ENCODE assay signal across 21 cellular contexts in the genomic region with DNA sequence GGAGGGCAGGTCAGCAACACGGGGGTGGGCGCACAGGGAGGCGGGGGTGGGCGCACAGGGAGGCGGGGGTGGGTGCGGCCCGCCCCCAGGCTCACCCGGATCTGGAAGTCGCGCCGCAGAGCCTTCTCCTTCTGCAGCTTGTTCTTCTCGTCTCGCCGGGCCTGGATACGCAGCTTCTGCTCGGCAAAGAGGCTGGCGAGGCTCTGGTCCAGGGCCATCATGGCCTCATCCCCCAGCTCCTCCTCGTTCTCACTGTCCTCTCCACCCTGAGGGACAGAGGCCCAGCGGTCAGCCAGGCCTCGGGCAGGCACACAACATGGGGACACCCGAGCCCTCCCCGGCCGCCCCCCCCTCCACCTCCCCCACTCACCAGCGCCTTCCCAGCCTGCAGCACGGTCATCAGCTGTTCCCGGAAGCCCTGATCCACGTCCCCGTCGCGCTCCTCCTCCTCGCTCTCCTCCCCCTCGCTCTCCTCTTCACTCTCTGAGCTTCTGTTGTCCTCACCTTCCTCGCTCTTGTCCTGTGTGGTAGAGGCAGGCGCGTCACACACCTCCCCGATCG. TPM values are rescaled to one million over a fixed set of nuclear protein-coding genes. Genes with fewer than 3 reads are reported as not detected.
A peak's percentile ranks its signal among the peaks of the same experiment; 100 is the strongest.
DNase-seq lines count a peak whose midpoint lies in the region; ATAC-seq, FAIRE-seq and TF ChIP-seq lines count a peak whose summit lies in the region.
"Had no signal": no experiment of that assay in that cellular context is flagged by ENCODE, and none has a peak within 500 bp of the region (broad histone marks: within the 10 kb centered on the region; RNA-seq: fewer than 3 reads in every experiment).

No MANE protein-coding gene starts in this region.

- H3K4me1 ChIP-seq in PC-3 (ENCODE audit: insufficient read depth, low read length) (no peaks in the 10 kb centered on the region), H1 (replicated peaks in 1 of 4; ENCODE audit: control insufficient read depth in 3 of 4, insufficient read depth in 4 of 4, low read length in 3 of 4) (no peaks in the 10 kb centered on the region; a peak in 1 of 7 replicates), stomach (peaks cover 9 to 28% (median 16%) of the 10 kb centered on the region in 4 donors)

- no peaks in the 10 kb centered on the region for H3K27me3 Mint-ChIP-seq in natural killer cell (ENCODE audit: low read depth in 2 of 2)
- H3K27me3 Mint-ChIP-seq: IgD-negative memory B cell had no signal

- no peak overlapping the region for H4K5ac ChIP-seq in H1 (ENCODE audit: insufficient read length, low read depth, low read length)

- 95 to 100% methylated on average over 5 to 11 of the region's 37 CpGs for WGBS in H1 (ENCODE audit: extremely low coverage in 1 of 2, insufficient coverage in 1 of 2, insufficient read length in 1 of 2, insufficient replicate concordance in 2 of 2, low coverage in 1 of 2, low lambda C conversion rate in 2 of 2, missing lambda C conversion rate in 1 of 2), 2 experiments
- WGBS in stomach, 5 donors: 87 to 94% (median 90%) methylated on average over 32 to 37 of the region's 37 CpGs

- H3K4me1 Mint-ChIP-seq in natural killer cell: peaks cover 0 to 3% of the 10 kb centered on the region in 2 donors
- H3K4me1 Mint-ChIP-seq: IgD-negative memory B cell had no signal

- H2BK20ac ChIP-seq in H1 (ENCODE audit: low read length): no peak overlapping the region

- FAIRE-seq in H1 (lab: Jason Lieb, UNC): no peak
- FAIRE-seq: D721Med had no signal

- no peak overlapping the region for H2BK15ac ChIP-seq in H1 (ENCODE audit: low read length)

- H4K8ac ChIP-seq in H1 (ENCODE audit: extremely low read depth, insufficient read depth, low read length): no peak overlapping the region; the same call in 1 of the 2 replicates

- in situ Hi-C loops in G401 (cut with HindIII; ENCODE audit: low sequenced_read_pairs): no loop called here

- POLR2A ChIA-PET in PC-3 (lab: Charles Lee; ENCODE audit: unreplicated experiment) (no interaction called here), H1 (lab: Charles Lee; ENCODE audit: partially characterized antibody) (interaction anchor here (0.6 to 37.1 kb wide), 5 partner anchors 2 to 411 kb away, joined by 3 to 546 read pairs (median 4); a partner anchor contains a TSS)

- H3K79me2 ChIP-seq in PC-3 (ENCODE audit: low read length): no peaks in the 10 kb centered on the region
- no peaks in the 10 kb centered on the region for H3K79me2 ChIP-seq in H1 (ENCODE audit: control insufficient read depth in 1 of 2, insufficient read depth in 2 of 2, low read length in 2 of 2)

- no peaks in the 10 kb centered on the region for H3K36me3 Mint-ChIP-seq in natural killer cell
- H3K36me3 Mint-ChIP-seq: IgD-negative memory B cell had no signal

- no peak overlapping the region for H3K23ac ChIP-seq in H1 (ENCODE audit: insufficient read length)

- H3K27ac Mint-ChIP-seq in natural killer cell: no peak overlapping the region
- H3K27ac Mint-ChIP-seq: CD8-positive, alpha-beta T cell; IgD-negative memory B cell had no signal

- H3K18ac ChIP-seq in H1 (ENCODE audit: extremely low read depth, low read length): no peak overlapping the region

- CTCF ChIA-PET in PC-3 (lab: Charles Lee) (no interaction called here), H1 (lab: Charles Lee; ENCODE audit: partially characterized antibody) (interaction anchor here (0.8 to 2.7 kb wide), 4 partner anchors 16 to 124 kb away, joined by 3 to 10 read pairs (median 4); a partner anchor contains a TSS)

- H3K9me2 ChIP-seq in PC-3 (replicated peaks; ENCODE audit: low read length): no peaks in the 10 kb centered on the region
- H3K9me2 ChIP-seq: SK-N-SH had no signal

- no peaks in the 10 kb centered on the region for H3K9me3 ChIP-seq in PC-3 (ENCODE audit: low read length)
- H3K9me3 ChIP-seq in H1 (ENCODE audit: insufficient read depth in 2 of 2, low read depth in 1 of 2, low read length in 1 of 2): no peaks in the 10 kb centered on the region
- H3K9me3 ChIP-seq in stomach: no peaks in the 10 kb centered on the region
- H3K9me3 ChIP-seq: SK-N-SH had no signal

- H3K56ac ChIP-seq in H1 (replicated peaks; ENCODE audit: insufficient read length, low read depth, low read length): no peak overlapping the region

- H3K23me2 ChIP-seq in H1 (ENCODE audit: low read depth, low read length): no peaks in the 10 kb centered on the region

- TF ChIP-seq CTCF in PC-3 (conservative IDR thresholded peaks at IDR 0.05; ENCODE audit: low read depth, low read length): no peak
- TF ChIP-seq CTCF in H1 (IDR thresholded peaks at IDR 0.05; ENCODE audit: control extremely low read depth in 1 of 3, insufficient read depth in 1 of 3, low read depth in 1 of 3, low read length in 3 of 3): no peak
- TF ChIP-seq CTCF in stomach (IDR thresholded peaks at IDR 0.05): no peak
- TF ChIP-seq CTCF in natural killer cell (IDR thresholded peaks at IDR 0.05): no peak

- TF ChIP-seq EP300 in H1 (IDR thresholded peaks at IDR 0.05; ENCODE audit: borderline replicate concordance in 1 of 2, low read depth in 2 of 2, low read length in 2 of 2) (no peak), stomach (IDR thresholded peaks at IDR 0.05) (no peak)

- no peaks in the 10 kb centered on the region for H3K9me3 Mint-ChIP-seq in natural killer cell
- H3K9me3 Mint-ChIP-seq: CD8-positive, alpha-beta T cell; IgD-negative memory B cell had no signal

- no peak overlapping the region for H2BK5ac ChIP-seq in H1 (ENCODE audit: low read depth, low read length)

- TF ChIP-seq POLR2A in H1 (IDR thresholded peaks at IDR 0.05; ENCODE audit: control extremely low read depth in 1 of 2, low read depth in 2 of 2, low read length in 2 of 2) (no peak), stomach (IDR thresholded peaks at IDR 0.05) (no peak)

- H3K36me3 ChIP-seq in PC-3 (ENCODE audit: low read depth, low read length) (peaks cover 14% of the 10 kb centered on the region), H1 (ENCODE audit: control insufficient read depth in 2 of 4, insufficient read depth in 4 of 4, low read length in 3 of 4) (peaks cover 48 to 91% (median 66%) of the 10 kb centered on the region in 4 experiments), stomach (peaks cover 65 to 100% (median 100%) of the 10 kb centered on the region in 4 donors)

- H3K9ac ChIP-seq in PC-3 (ENCODE audit: low read length) (no peak overlapping the region), H1 (replicated peaks in 1 of 4; ENCODE audit: extremely low read depth in 1 of 4, low read depth in 3 of 4, low read length in 3 of 4) (no peak overlapping the region)
- H3K9ac ChIP-seq: SK-N-SH had no signal

- H2AK5ac ChIP-seq in H1 (ENCODE audit: low read depth, low read length): no peak overlapping the region

- no peak for ATAC-seq in PC-3
- ATAC-seq in natural killer cell: no peak
- ATAC-seq: CD8-positive, alpha-beta T cell had no signal

- BruUV-seq in PC-3 (replicated peaks; lab: Mats Ljungman, UMichigan): TSS peak; percentile 18

- H3K4me2 ChIP-seq in PC-3 (ENCODE audit: low read length): no peak overlapping the region
- H3K4me2 ChIP-seq in H1 (ENCODE audit: insufficient read depth in 1 of 2, low read depth in 2 of 2, low read length in 2 of 2): no peak overlapping the region
- H3K4me2 ChIP-seq: PC-9, SK-N-SH had no signal

- no peak overlapping the region for H3K4me3 ChIP-seq in PC-3 (ENCODE audit: low read length)
- H3K4me3 ChIP-seq in H1 (ENCODE audit: extremely low read depth in 1 of 4, insufficient read depth in 2 of 4, low read depth in 3 of 4, low read length in 4 of 4): no peak overlapping the region
- no peak overlapping the region for H3K4me3 ChIP-seq in stomach
- H3K4me3 ChIP-seq: PC-9 had no signal

- H3K79me1 ChIP-seq in H1 (ENCODE audit: low read depth, low read length): no peaks in the 10 kb centered on the region; the same call in 1 of the 2 replicates

- no peak overlapping the region for H3K4me3 Mint-ChIP-seq in natural killer cell
- H3K4me3 Mint-ChIP-seq: CD8-positive, alpha-beta T cell; IgD-negative memory B cell had no signal

- intact Hi-C loops in PC-3 (cut with micrococcal nuclease): no loop called here
- intact Hi-C loops in posterior vena cava (cut with DNase I): loop anchor here in 1 of 2 donors (5.0 kb wide), 1 partner anchor 117 kb away; no protein-coding TSS in a partner anchor
- intact Hi-C loops in stomach (cut with DNase I; ENCODE audit: low total_unique reads): loop anchor here (10.0 kb wide), 1 partner anchor 120 kb away; no protein-coding TSS in a partner anchor
- intact Hi-C loops in natural killer cell (cut with micrococcal nuclease): no loop called here

- H2BK12ac ChIP-seq in H1 (ENCODE audit: low read depth, low read length): no peak overlapping the region

- H3K27me3 ChIP-seq in PC-3 (ENCODE audit: low read length): no peaks in the 10 kb centered on the region
- no peaks in the 10 kb centered on the region for H3K27me3 ChIP-seq in H1 (replicated peaks in 1 of 4; ENCODE audit: control insufficient read depth in 3 of 4, extremely low read depth in 1 of 4, insufficient read depth in 3 of 4, low read length in 3 of 4)
- no peaks in the 10 kb centered on the region for H3K27me3 ChIP-seq in stomach

- DNase-seq in G401 (ENCODE audit: low spot score) (peak; percentile 73), PC-3 (no peak), H1 (ENCODE audit: low read depth in 1 of 2, low spot score in 2 of 2) (no peak), posterior vena cava (ENCODE audit: low spot score) (peak; percentile 72), stomach (no peak), GF-D8 (lab: John Stamatoyannopoulos, UW) (no peak), SKM-1 treated with dmso at 0.1 percent for 144 hours (lab: John Stamatoyannopoulos, UW; ENCODE audit: unreplicated experiment) (no peak), natural killer cell (no peak)
- DNase-seq: CD8-positive, alpha-beta T cell; DMS79 treated with DMSO at 0.1 percent for 48 hours; GDM1; NCI-H1436; NCI-H2081 treated with DMSO at 0.1 percent for 48 hours; NCI-H2227 treated with DMSO at 0.1 percent for 48 hours; NCI-H526 treated with DMSO at 0.1 percent for 48 hours; PC-9; SK-N-SH had no signal

- no peak overlapping the region for H4K91ac ChIP-seq in H1 (replicated peaks; ENCODE audit: insufficient read length, low read length)

- no peak overlapping the region for H3K14ac ChIP-seq in H1 (ENCODE audit: insufficient read length)

- no peak overlapping the region for H2BK120ac ChIP-seq in H1 (replicated peaks; ENCODE audit: low read depth, low read length)

- H2AFZ ChIP-seq in PC-3 (ENCODE audit: low read length): no peak overlapping the region
- no peak overlapping the region for H2AFZ ChIP-seq in H1 (ENCODE audit: low read length)
- H2AFZ ChIP-seq: PC-9 had no signal

- H3K27ac ChIP-seq in PC-3 (ENCODE audit: low read length) (no peak overlapping the region), H1 (ENCODE audit: low read depth, low read length) (no peak overlapping the region), stomach (no peak overlapping the region)
- H3K27ac ChIP-seq: PC-9 had no signal

- no peak overlapping the region for H3K4ac ChIP-seq in H1 (replicated peaks; ENCODE audit: insufficient read length, low read depth, low read length)

- TF ChIP-seq RAD21 in H1 (IDR thresholded peaks at IDR 0.05 in 1 of 2, conservative IDR thresholded peaks at IDR 0.05 in 1 of 2; ENCODE audit: low read depth in 2 of 2, low read length in 2 of 2): no peak

- H3F3A ChIP-seq in PC-3 (ENCODE audit: low read length, unreplicated experiment): no peaks in the 10 kb centered on the region

- H4K20me1 ChIP-seq in PC-3 (ENCODE audit: low read length) (no peaks in the 10 kb centered on the region), H1 (replicated peaks in 1 of 2; ENCODE audit: control insufficient read depth in 1 of 2, insufficient read depth in 2 of 2, low read length in 2 of 2) (peaks cover 10 to 38% of the 10 kb centered on the region in 2 experiments)

RNA-seq across cellular contexts. Expression of a gene that starts 10.4 kb away (rescaled TPM):
- total RNA-seq in G401 (2014; rRNA removed; shearing (Covaris generic)): 89.3 and 91.6 TPM in 2 replicates
- 155 and 171 TPM in 2 replicates for total RNA-seq in PC-3 (2014; rRNA removed)
- 151 and 153 TPM in 2 replicates for total RNA-seq in H1 (2021; fragmentation: NEBNext Ultra II Directional; extraction: Animal tissue kit (Norgen Biotek cat#: 25700))
- 46.8 and 79.9 TPM in 2 replicates for polyA plus RNA-seq in H1 (2011; rRNA removed)
- polyA plus RNA-seq in H1 (2011; cell fraction: cytosol; rRNA removed): 58.4 TPM
- 266 TPM for polyA plus RNA-seq in H1 (2011; cell fraction: nucleus; rRNA removed)
- polyA plus RNA-seq in H1 (2012, experiment 1 of 2): 98.7 to 125 TPM (median 120 TPM) in 4 replicates
- polyA plus RNA-seq in H1 (2012, experiment 2 of 2): 114 TPM
- polyA plus RNA-seq in H1 (2013, experiment 1 of 2): 74.0 TPM
- polyA plus RNA-seq in H1 (2013, experiment 2 of 2): 63.6 TPM
- polyA minus RNA-seq in H1 (2011; rRNA and poly(A)+ RNA removed): 87.5 and 109 TPM in 2 replicates
- 88.4 TPM for polyA minus RNA-seq in H1 (2011; cell fraction: cytosol; rRNA and poly(A)+ RNA removed)
- 116 TPM for polyA minus RNA-seq in H1 (2011; cell fraction: nucleus; rRNA and poly(A)+ RNA removed)
- 10 to 100 TPM; 37.9 to 41.0 TPM for total RNA-seq in posterior vena cava
- total RNA-seq in stomach: 100 to 1,000 TPM in 2 of 5 donors, 10 to 100 TPM in 3; 38.6 to 237 (median 73.2) TPM
- polyA plus RNA-seq in stomach: 10 to 100 TPM; 14.1 to 32.2 (median 21.5) TPM
- total RNA-seq in natural killer cell: 10 to 100 TPM; 50.5 to 58.1 (median 52.7) TPM

RNA-seq across cellular contexts. Expression of a gene that starts 15.6 kb away (rescaled TPM):
- total RNA-seq in G401 (2014; rRNA removed; shearing (Covaris generic)): 5.3 TPM in 1 of 2 replicates, not detected in the other
- not detected in 2 replicates for total RNA-seq in PC-3 (2014; rRNA removed)
- total RNA-seq in H1 (2021; fragmentation: NEBNext Ultra II Directional; extraction: Animal tissue kit (Norgen Biotek cat#: 25700)): not detected in 2 replicates
- polyA plus RNA-seq in H1 (2011; rRNA removed): 0.18 and 0.30 TPM in 2 replicates
- polyA plus RNA-seq in H1 (2011; cell fraction: cytosol; rRNA removed): 0.16 TPM
- 0.04 TPM for polyA plus RNA-seq in H1 (2011; cell fraction: nucleus; rRNA removed)
- 0.11 to 0.15 TPM in 2 of 4 replicates, not detected in the others for polyA plus RNA-seq in H1 (2012, experiment 1 of 2)
- not detected for polyA plus RNA-seq in H1 (2012, experiment 2 of 2)
- 0.02 TPM for polyA plus RNA-seq in H1 (2013, experiment 1 of 2)
- 0.07 TPM for polyA plus RNA-seq in H1 (2013, experiment 2 of 2)
- 0.09 TPM in 1 of 2 replicates, not detected in the other for polyA minus RNA-seq in H1 (2011; rRNA and poly(A)+ RNA removed)
- polyA minus RNA-seq in H1 (2011; cell fraction: cytosol; rRNA and poly(A)+ RNA removed): not detected
- polyA minus RNA-seq in H1 (2011; cell fraction: nucleus; rRNA and poly(A)+ RNA removed): 0.90 TPM
- total RNA-seq in posterior vena cava: not detected
- 100 to 1,000 TPM in 1 of 5 donors, 10 to 100 TPM in 3, 1 to 10 TPM in 1; 5.8 to 147 (median 11.6) TPM for total RNA-seq in stomach
- polyA plus RNA-seq in stomach: 10 to 100 TPM in 2 of 3 donors, 1 to 10 TPM in 1; 4.4 to 22.2 (median 18.8) TPM
- total RNA-seq in natural killer cell: not detected
- total RNA-seq: CD8-positive, alpha-beta T cell; H7 had no signal
- polyA plus RNA-seq: BJ, IgD-negative memory B cell, SK-N-SH had no signal

RNA-seq across cellular contexts. Expression of a gene that starts 39.6 kb away (rescaled TPM):
- not detected in 2 replicates for total RNA-seq in G401 (2014; rRNA removed; shearing (Covaris generic))
- total RNA-seq in PC-3 (2014; rRNA removed) (not detected in 2 replicates), posterior vena cava (1 to 10 TPM; 2.0 to 3.0 TPM), stomach (1 to 10 TPM in 2 of 5 donors, not detected in 3; 1.1 to 1.9 TPM), natural killer cell (not detected)
- total RNA-seq in H1 (2021; fragmentation: NEBNext Ultra II Directional; extraction: Animal tissue kit (Norgen Biotek cat#: 25700)): 3.7 and 4.5 TPM in 2 replicates
- polyA plus RNA-seq in H1 (2011; rRNA removed) (3.6 and 4.6 TPM in 2 replicates), stomach (1 to 10 TPM in 1 of 3 donors, under 1 TPM in 1, not detected in 1; 0.50 to 1.9 TPM)
- 3.4 TPM for polyA plus RNA-seq in H1 (2011; cell fraction: cytosol; rRNA removed)
- 4.5 TPM for polyA plus RNA-seq in H1 (2011; cell fraction: nucleus; rRNA removed)
- 3.3 to 6.3 TPM (median 4.1 TPM) in 4 replicates for polyA plus RNA-seq in H1 (2012, experiment 1 of 2)
- polyA plus RNA-seq in H1 (2012, experiment 2 of 2): 4.5 TPM
- 2.9 TPM for polyA plus RNA-seq in H1 (2013, experiment 1 of 2)
- polyA plus RNA-seq in H1 (2013, experiment 2 of 2): 2.2 TPM
- 3.0 and 3.1 TPM in 2 replicates for polyA minus RNA-seq in H1 (2011; rRNA and poly(A)+ RNA removed)
- 4.0 TPM for polyA minus RNA-seq in H1 (2011; cell fraction: cytosol; rRNA and poly(A)+ RNA removed)
- polyA minus RNA-seq in H1 (2011; cell fraction: nucleus; rRNA and poly(A)+ RNA removed): 2.3 TPM
- total RNA-seq: CD8-positive, alpha-beta T cell; PC-9 had no signal
- polyA plus RNA-seq: BJ, IgD-negative memory B cell, SK-N-SH had no signal

RNA-seq across cellular contexts. Expression of a gene that starts 46.1 kb away (rescaled TPM):
- 58.1 and 61.5 TPM in 2 replicates for total RNA-seq in G401 (2014; rRNA removed; shearing (Covaris generic))
- total RNA-seq in PC-3 (2014; rRNA removed) (2.6 and 7.9 TPM in 2 replicates), posterior vena cava (10 to 100 TPM; 16.2 to 20.9 TPM), stomach (10 to 100 TPM in 4 of 5 donors, 1 to 10 TPM in 1; 4.1 to 67.7 (median 27.7) TPM), natural killer cell (under 1 TPM; 0.28 to 0.93 (median 0.43) TPM)
- total RNA-seq in H1 (2021; fragmentation: NEBNext Ultra II Directional; extraction: Animal tissue kit (Norgen Biotek cat#: 25700)): 0.98 and 1.5 TPM in 2 replicates
- polyA plus RNA-seq in H1 (2011; rRNA removed) (1.2 and 1.9 TPM in 2 replicates), stomach (10 to 100 TPM; 13.7 to 30.0 (median 20.3) TPM)
- 1.5 TPM for polyA plus RNA-seq in H1 (2011; cell fraction: cytosol; rRNA removed)
- 2.6 TPM for polyA plus RNA-seq in H1 (2011; cell fraction: nucleus; rRNA removed)
- 0.51 to 1.6 TPM (median 1.4 TPM) in 4 replicates for polyA plus RNA-seq in H1 (2012, experiment 1 of 2)
- 1.4 TPM for polyA plus RNA-seq in H1 (2012, experiment 2 of 2)
- 0.77 TPM for polyA plus RNA-seq in H1 (2013, experiment 1 of 2)
- polyA plus RNA-seq in H1 (2013, experiment 2 of 2): 0.83 TPM
- 0.35 and 1.6 TPM in 2 replicates for polyA minus RNA-seq in H1 (2011; rRNA and poly(A)+ RNA removed)
- polyA minus RNA-seq in H1 (2011; cell fraction: cytosol; rRNA and poly(A)+ RNA removed): 0.59 TPM
- polyA minus RNA-seq in H1 (2011; cell fraction: nucleus; rRNA and poly(A)+ RNA removed): 1.5 TPM
- polyA plus RNA-seq: BJ, IgD-negative memory B cell had no signal

Comparison
In these comparisons a context has a peak if more than half of its experiments do, and no peak if none do; other contexts are left out.
1. DNase-seq: peak in G401 (single experiment) and posterior vena cava (single experiment); none in PC-3 (single experiment), H1 (0 of 2), stomach (single experiment), GF-D8 (single experiment), SKM-1 treated with dmso at 0.1 percent for 144 hours (single experiment) and natural killer cell (single experiment).